In genomic region chr10:128360783-128361182, GRCh38 we compare ENCODE assay signal across 31 cellular contexts.
"Had no signal": no experiment of that assay in that cellular context is flagged by ENCODE, and none has a peak within 500 bp of the region (broad histone marks: within the 10 kb centered on the region; RNA-seq: fewer than 3 reads in every experiment).

No MANE protein-coding gene starts in this region.

- ATAC-seq: activated CD8-positive, alpha-beta T cell treated with anti-CD3 and anti-CD28 coated beads for 36 hours; activated naive CD4-positive, alpha-beta T cell treated with anti-CD3 and anti-CD28 coated beads, Interleukin-2, amount 50 U/mL, for 72 hours; activated T-cell treated with anti-CD3 and anti-CD28 coated beads, Interleukin-2, amount 50 U/mL, for 4 hours; activated T-cell treated with anti-CD3 and anti-CD28 coated beads, Interleukin-2, amount 50 U/mL, for 72 hours; activated T-helper 17 cell treated with anti-CD3 and anti-CD28 coated beads, Interleukin-2, amount 50 U/mL, for 72 hours; body of pancreas had no signal

- H3K9me3 ChIP-seq: adrenal gland had no signal

- H3K27me3 ChIP-seq: body of pancreas, brain microvascular endothelial cell had no signal

- H3K4me3 ChIP-seq: adrenal gland, body of pancreas, breast epithelium had no signal

- DNase-seq: activated B cell treated with CpG ODN at 0.5 μM for 24 hours; activated CD4-positive, alpha-beta memory T cell treated with anti-CD3 and anti-CD28 coated beads for 36 hours; activated CD4-positive, alpha-beta T cell treated with anti-CD3 and anti-CD28 coated beads for 48 hours; activated CD4-positive, alpha-beta T cell treated with anti-CD3 and anti-CD28 coated beads, Interleukin-2, amount 50 U/mL, for 1 hour; activated CD4-positive, alpha-beta T cell treated with anti-CD3 and anti-CD28 coated beads, Interleukin-2, amount 50 U/mL, for 4 hours; activated CD4-positive, CD25-positive, alpha-beta regulatory T cell treated with anti-CD3 and anti-CD28 coated beads, Interleukin-2, amount 50 U/mL, for 72 hours; activated CD8-positive, alpha-beta memory T cell treated with anti-CD3 and anti-CD28 coated beads, Interleukin-2, amount 50 U/mL, for 4 hours; activated CD8-positive, alpha-beta T cell treated with anti-CD3 and anti-CD28 coated beads for 36 hours; activated effector memory CD4-positive, alpha-beta T cell treated with anti-CD3 and anti-CD28 coated beads, Interleukin-2, amount 50 U/mL, for 16 hours; activated gamma-delta T cell treated with Interleukin-2 at 50 U/mL for 16 hours; activated naive CD4-positive, alpha-beta T cell; activated naive CD4-positive, alpha-beta T cell treated with anti-CD3 and anti-CD28 coated beads for 36 hours; activated naive CD4-positive, alpha-beta T cell treated with anti-CD3 and anti-CD28 coated beads, Interleukin-2, amount 50 U/mL, for 16 hours; activated naive CD8-positive, alpha-beta T cell treated with anti-CD3 and anti-CD28 coated beads for 36 hours; activated T-cell treated with anti-CD3 and anti-CD28 coated beads for 4 hours; activated T-cell treated with anti-CD3 and anti-CD28 coated beads, Interleukin-2, amount 50 U/mL, for 1 hour; activated T-cell treated with anti-CD3 and anti-CD28 coated beads, Interleukin-2, amount 50 U/mL, for 4 hours; activated T-cell treated with anti-CD3 and anti-CD28 coated beads, Interleukin-2, amount 50 U/mL, for 72 hours; adrenal gland; amniotic stem cell; aorta; body of pancreas; brain microvascular endothelial cell; central memory CD4-positive, alpha-beta T cell; T-helper 1 cell; T-helper 2 cell; T-helper 9 cell had no signal

- H3K36me3 ChIP-seq: adrenal gland, brain microvascular endothelial cell, breast epithelium had no signal

- H3K4me1 ChIP-seq: adrenal gland, body of pancreas, breast epithelium had no signal

- H3K27ac ChIP-seq: adrenal gland, body of pancreas, brain microvascular endothelial cell, breast epithelium, VCaP had no signal
